17 cellular contexts compared by ENCODE assay signal in the genomic region with DNA sequence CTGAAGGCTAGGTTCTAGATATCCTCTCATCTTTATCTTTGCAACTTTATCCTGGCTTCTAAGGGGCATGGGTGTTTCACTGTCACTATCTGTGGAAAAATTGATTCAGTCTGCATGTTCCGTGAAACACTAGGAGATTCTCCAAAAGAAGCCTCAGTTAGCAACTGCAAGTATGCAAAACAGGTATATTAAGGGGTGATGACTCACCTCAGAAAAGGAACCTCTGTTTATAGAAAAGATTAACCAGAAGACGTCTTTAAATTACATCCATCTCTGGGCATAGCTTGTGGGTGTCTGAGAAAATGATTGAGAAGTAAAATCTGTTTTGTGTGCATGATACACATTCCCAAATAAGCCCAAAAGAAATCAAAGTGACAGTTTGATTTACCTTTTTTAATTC.
DNase-seq lines count a peak whose midpoint lies in the region; ATAC-seq and FAIRE-seq lines count a peak whose summit lies in the region.
"Had no signal": no experiment of that assay in that cellular context is flagged by ENCODE, and none has a peak within 500 bp of the region (broad histone marks: within the 10 kb centered on the region; RNA-seq: fewer than 3 reads in every experiment).

No MANE protein-coding gene starts in this region.

- H3K36me3 Mint-ChIP-seq in immature natural killer cell = no peaks in the 10 kb centered on the region
- H3K36me3 Mint-ChIP-seq: naive B cell, WTC11 had no signal

- FAIRE-seq in GM19239 (lab: Jason Lieb, UNC) = peak; percentile 77

- H3K27ac Mint-ChIP-seq in immature natural killer cell = no peak overlapping the region
- H3K27ac Mint-ChIP-seq: naive B cell, T-helper 17 cell, WTC11 had no signal

- peaks cover 0 to 4% (median 2%) of the 10 kb centered on the region in 3 donors for H3K27me3 Mint-ChIP-seq in immature natural killer cell (ENCODE audit: low read depth in 3 of 3)

- DNase-seq in GM19239 (ENCODE audit: insufficient read length, low spot score) (no peak), renal cortical epithelial cell (ENCODE audit: low read depth) (peak; percentile 13), GDM1 (lab: John Stamatoyannopoulos, UW) (no peak), NCI-H2029 (lab: John Stamatoyannopoulos, UW) (no peak), immature natural killer cell (no peak)
- DNase-seq: effector CD4-positive, alpha-beta T cell; esophagus squamous epithelium; naive B cell; NCI-H146; NCI-H446; SHP77 treated with DMSO at 0.1 percent for 48 hours; stimulated activated naive CD4-positive, alpha-beta T cell; T-helper 17 cell; transverse colon had no signal

- H3K4me3 Mint-ChIP-seq in immature natural killer cell = no peak overlapping the region
- H3K4me3 Mint-ChIP-seq: naive B cell, T-helper 17 cell, WTC11 had no signal

- ATAC-seq in HG02571 (IDR thresholded peaks at IDR 0.05; ENCODE audit: unreplicated experiment) (peak; percentile 42), HG03135 (IDR thresholded peaks at IDR 0.05; ENCODE audit: unreplicated experiment) (peak; percentile 51)
- ATAC-seq: T-helper 17 cell, WTC11 had no signal

- H3K9me3 Mint-ChIP-seq in immature natural killer cell = no peaks in the 10 kb centered on the region
- H3K9me3 Mint-ChIP-seq: WTC11 had no signal

- H3K4me1 Mint-ChIP-seq in immature natural killer cell = no peaks in the 10 kb centered on the region
- H3K4me1 Mint-ChIP-seq: naive B cell, T-helper 17 cell, WTC11 had no signal
